Comparison of ENCODE assay signal across 2 cellular contexts in the genomic region with DNA sequence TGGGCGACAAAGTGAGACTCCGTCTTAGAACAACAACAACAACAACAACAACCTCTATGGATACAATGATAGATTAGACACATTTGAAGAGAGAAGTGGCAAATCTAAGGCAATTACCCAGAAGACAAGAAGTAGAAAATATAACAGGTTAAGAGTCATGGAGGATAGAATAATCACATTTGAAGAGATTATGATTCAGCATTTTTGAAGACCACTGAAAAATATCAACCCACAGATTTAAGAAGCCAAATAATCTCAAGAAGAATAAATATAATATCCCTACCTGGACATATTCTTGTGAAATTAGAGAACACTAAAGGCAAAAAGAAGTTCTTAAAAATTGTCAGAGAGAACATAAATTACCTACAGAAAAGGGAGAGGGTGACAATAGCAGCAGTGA.
TF ChIP-seq lines count a peak whose summit lies in the region.

No MANE protein-coding gene starts in this region.

TF ChIP-seq in K562, 482 proteins besides CTCF, POLR2A, EP300 and RAD21:
- TF ChIP-seq CBX2 (IDR thresholded peaks at IDR 0.05; ENCODE audit: insufficient read depth, low read length, poor library complexity, severe bottlenecking) (no peak), ZNF316 (IDR thresholded peaks at IDR 0.05) (peak; percentile 86), MAFG (tag; conservative IDR thresholded peaks at IDR 0.05) (peak; percentile 45; the same call in 1 of the 2 replicates), C11orf30 (IDR thresholded peaks at IDR 0.05; ENCODE audit: low read depth) (peak; percentile 73), NFE2 (IDR thresholded peaks at IDR 0.05; ENCODE audit: low read depth) (0 out of 2 replicates have a peak, but pooled peaks have one; percentile 8), GABPB2 (CRISPR knock-in tag; conservative IDR thresholded peaks at IDR 0.05) (no peak)

TF ChIP-seq in neural cell, 6 proteins besides CTCF, POLR2A, EP300 and RAD21:
- TF ChIP-seq, protein P1, sequence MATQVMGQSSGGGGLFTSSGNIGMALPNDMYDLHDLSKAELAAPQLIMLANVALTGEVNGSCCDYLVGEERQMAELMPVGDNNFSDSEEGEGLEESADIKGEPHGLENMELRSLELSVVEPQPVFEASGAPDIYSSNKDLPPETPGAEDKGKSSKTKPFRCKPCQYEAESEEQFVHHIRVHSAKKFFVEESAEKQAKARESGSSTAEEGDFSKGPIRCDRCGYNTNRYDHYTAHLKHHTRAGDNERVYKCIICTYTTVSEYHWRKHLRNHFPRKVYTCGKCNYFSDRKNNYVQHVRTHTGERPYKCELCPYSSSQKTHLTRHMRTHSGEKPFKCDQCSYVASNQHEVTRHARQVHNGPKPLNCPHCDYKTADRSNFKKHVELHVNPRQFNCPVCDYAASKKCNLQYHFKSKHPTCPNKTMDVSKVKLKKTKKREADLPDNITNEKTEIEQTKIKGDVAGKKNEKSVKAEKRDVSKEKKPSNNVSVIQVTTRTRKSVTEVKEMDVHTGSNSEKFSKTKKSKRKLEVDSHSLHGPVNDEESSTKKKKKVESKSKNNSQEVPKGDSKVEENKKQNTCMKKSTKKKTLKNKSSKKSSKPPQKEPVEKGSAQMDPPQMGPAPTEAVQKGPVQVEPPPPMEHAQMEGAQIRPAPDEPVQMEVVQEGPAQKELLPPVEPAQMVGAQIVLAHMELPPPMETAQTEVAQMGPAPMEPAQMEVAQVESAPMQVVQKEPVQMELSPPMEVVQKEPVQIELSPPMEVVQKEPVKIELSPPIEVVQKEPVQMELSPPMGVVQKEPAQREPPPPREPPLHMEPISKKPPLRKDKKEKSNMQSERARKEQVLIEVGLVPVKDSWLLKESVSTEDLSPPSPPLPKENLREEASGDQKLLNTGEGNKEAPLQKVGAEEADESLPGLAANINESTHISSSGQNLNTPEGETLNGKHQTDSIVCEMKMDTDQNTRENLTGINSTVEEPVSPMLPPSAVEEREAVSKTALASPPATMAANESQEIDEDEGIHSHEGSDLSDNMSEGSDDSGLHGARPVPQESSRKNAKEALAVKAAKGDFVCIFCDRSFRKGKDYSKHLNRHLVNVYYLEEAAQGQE (IDR thresholded peaks at IDR 0.05; ENCODE audit: borderline replicate concordance) = no peak
- TF ChIP-seq TAF1 (IDR thresholded peaks at IDR 0.05; ENCODE audit: low read depth) (no peak), SMC3 (conservative IDR thresholded peaks at IDR 0.05; ENCODE audit: poor library complexity) (no peak), MXI1 (conservative IDR thresholded peaks at IDR 0.05; ENCODE audit: poor library complexity, severe bottlenecking) (no peak), POLR2AphosphoS5 (IDR thresholded peaks at IDR 0.05) (no peak), EZH2 (IDR thresholded peaks at IDR 0.05; ENCODE audit: borderline replicate concordance, insufficient read depth, low read length, poor library complexity, severe bottlenecking) (no peak)
